Comparison of ENCODE assay signal across 2 cellular contexts in the genomic region with DNA sequence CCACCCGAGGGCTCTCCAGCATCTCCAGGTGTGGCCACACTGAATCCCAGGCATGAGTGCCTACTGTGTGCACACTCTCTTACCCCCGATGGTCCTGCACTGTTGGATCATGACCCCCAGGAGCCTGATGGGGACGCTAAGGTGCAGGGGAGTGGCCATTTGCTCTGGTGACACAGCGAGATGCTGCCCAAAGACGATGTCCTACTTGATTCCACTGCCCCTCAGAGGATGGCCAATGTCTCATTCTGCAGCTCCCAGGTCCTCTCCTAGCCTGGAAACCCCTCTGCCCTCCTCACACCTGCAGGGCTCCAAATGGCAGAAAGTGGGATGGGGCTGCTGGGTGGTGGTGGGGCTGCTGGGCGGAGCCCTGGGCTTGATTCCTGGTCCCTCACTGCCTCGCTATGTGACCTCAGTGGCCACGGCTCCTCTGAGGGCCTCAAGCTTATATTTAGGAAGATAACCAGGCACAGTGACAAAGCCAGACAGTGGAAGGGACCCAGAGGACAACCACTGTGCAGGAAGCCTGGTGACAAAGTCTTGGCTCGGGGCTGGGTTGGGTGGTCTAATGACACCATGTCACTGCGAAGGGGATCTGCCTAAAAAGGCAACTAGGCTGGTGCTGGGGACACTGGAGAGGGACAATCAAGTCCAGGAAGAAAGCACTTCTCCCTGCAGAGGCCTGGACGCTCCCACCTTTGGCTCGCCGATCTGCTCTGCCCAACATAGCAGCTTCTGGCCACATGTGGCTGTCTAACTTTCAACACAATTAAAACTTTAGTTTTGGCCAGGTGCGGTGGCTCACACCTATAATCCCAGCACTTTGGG.
TF ChIP-seq lines count a peak whose summit lies in the region.

No MANE protein-coding gene starts in this region.

TF ChIP-seq in SK-N-SH, 30 proteins besides CTCF, POLR2A, EP300 and RAD21:
- no peak for TF ChIP-seq MEF2A (IDR thresholded peaks at IDR 0.05; ENCODE audit: borderline replicate concordance, low read depth)
- peak; percentile 27; the same call in 1 of the 2 replicates for TF ChIP-seq POLR2AphosphoS5 (IDR thresholded peaks at IDR 0.05; ENCODE audit: low read depth, low read length)

TF ChIP-seq in SK-N-SH treated with all-trans-retinoic acid at 6 μM for 48 hours, 23 proteins besides CTCF, POLR2A, EP300 and RAD21:
- TF ChIP-seq ARNTL (CRISPR knock-in tag; IDR thresholded peaks at IDR 0.05; ENCODE audit: borderline replicate concordance, low read depth) (no peak), CSDC2 (CRISPR knock-in tag; IDR thresholded peaks at IDR 0.05) (no peak), ISL1 (CRISPR knock-in tag; IDR thresholded peaks at IDR 0.05) (no peak), TCF4 (CRISPR knock-in tag; IDR thresholded peaks at IDR 0.05; ENCODE audit: borderline replicate concordance) (no peak), TOX (CRISPR knock-in tag; IDR thresholded peaks at IDR 0.05; ENCODE audit: borderline replicate concordance) (no peak), ZC3H10 (CRISPR knock-in tag; IDR thresholded peaks at IDR 0.05) (no peak), BACH2 (CRISPR knock-in tag; IDR thresholded peaks at IDR 0.05; ENCODE audit: borderline replicate concordance) (no peak), ZNF8 (CRISPR knock-in tag; IDR thresholded peaks at IDR 0.05) (no peak), ZFP30 (CRISPR knock-in tag; IDR thresholded peaks at IDR 0.05) (no peak), ZNF565 (CRISPR knock-in tag; conservative IDR thresholded peaks at IDR 0.05; ENCODE audit: low read depth) (no peak), ZFP3 (CRISPR knock-in tag; IDR thresholded peaks at IDR 0.05) (no peak), PPARA (CRISPR knock-in tag; IDR thresholded peaks at IDR 0.05; ENCODE audit: borderline replicate concordance) (no peak), SNAI2 (CRISPR knock-in tag; IDR thresholded peaks at IDR 0.05) (no peak), ZNF70 (CRISPR knock-in tag; IDR thresholded peaks at IDR 0.05) (no peak)
- TF ChIP-seq, protein P1, sequence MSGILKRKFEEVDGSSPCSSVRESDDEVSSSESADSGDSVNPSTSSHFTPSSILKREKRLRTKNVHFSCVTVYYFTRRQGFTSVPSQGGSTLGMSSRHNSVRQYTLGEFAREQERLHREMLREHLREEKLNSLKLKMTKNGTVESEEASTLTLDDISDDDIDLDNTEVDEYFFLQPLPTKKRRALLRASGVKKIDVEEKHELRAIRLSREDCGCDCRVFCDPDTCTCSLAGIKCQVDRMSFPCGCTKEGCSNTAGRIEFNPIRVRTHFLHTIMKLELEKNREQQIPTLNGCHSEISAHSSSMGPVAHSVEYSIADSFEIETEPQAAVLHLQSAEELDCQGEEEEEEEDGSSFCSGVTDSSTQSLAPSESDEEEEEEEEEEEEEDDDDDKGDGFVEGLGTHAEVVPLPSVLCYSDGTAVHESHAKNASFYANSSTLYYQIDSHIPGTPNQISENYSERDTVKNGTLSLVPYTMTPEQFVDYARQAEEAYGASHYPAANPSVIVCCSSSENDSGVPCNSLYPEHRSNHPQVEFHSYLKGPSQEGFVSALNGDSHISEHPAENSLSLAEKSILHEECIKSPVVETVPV (CRISPR knock-in tag; IDR thresholded peaks at IDR 0.05): no peak
